In the genomic region with DNA sequence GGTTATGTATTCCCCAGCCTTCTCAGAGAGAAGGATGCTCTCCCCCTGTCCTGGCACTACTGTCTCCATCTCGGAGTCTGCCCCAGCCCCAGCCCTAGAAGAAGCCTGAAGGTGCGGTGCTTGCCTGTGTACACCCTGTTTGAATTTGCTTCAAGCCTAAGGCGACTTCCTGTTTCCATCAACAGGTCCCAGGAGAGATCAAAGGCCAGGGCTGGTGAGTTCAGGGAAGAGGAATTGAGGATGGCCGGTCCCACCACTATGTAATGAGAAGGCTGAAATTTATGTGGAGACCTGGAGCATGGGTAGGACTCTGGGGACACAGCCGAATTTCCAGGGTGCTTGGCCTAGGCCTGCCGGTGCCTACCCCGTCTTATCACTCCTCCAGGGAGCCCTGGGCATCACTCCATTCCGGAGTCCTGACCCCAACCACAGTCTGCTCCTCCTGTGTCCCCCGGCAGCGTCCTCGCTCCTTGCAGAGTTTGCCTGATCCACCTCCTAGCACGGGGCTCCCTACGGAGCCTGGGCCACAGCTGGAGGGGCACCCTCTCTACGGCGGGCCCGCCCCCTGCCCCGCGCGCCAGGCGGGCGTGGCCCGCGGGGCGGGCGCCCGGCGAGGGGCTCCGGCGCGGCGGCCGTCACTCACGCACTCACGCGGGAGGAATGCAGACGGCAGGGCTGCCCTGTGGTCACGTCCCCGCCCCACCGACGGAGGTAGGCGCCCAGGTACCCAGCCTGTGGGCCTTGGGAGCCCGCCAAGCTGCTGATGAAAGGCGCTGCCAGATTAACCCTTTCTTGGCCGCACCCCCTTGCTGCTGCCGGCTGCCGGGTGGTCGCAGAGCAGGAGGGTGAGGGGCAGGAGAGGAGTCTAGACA, we compare ENCODE assay signal across 15 cellular contexts. TPM values are rescaled to one million over a fixed set of nuclear protein-coding genes. Genes with fewer than 3 reads are reported as not detected.
DNase-seq lines count a peak whose midpoint lies in the region; ATAC-seq, FAIRE-seq and TF ChIP-seq lines count a peak whose summit lies in the region.
"Had no signal": no experiment of that assay in that cellular context is flagged by ENCODE, and none has a peak within 500 bp of the region (broad histone marks: within the 10 kb centered on the region; RNA-seq: fewer than 3 reads in every experiment).

No MANE protein-coding gene starts in this region.

- H3K79me2 ChIP-seq in keratinocyte (ENCODE audit: control insufficient read depth, insufficient read depth, low read length), result no peaks in the 10 kb centered on the region

- in situ Hi-C loops in G401 (cut with HindIII; ENCODE audit: low sequenced_read_pairs), result loop anchor here (5.0 kb wide), 1 partner anchor 96 kb away; a partner anchor contains a TSS

- H3K27me3 ChIP-seq in H7 (ENCODE audit: control insufficient read depth, insufficient read depth, low read length) (peaks cover 56% of the 10 kb centered on the region), keratinocyte (ENCODE audit: control insufficient read depth, extremely low read depth, insufficient read depth, low read length) (peaks cover 28% of the 10 kb centered on the region)

- H3K4me3 ChIP-seq in H7 (ENCODE audit: insufficient read depth, low read depth, low read length), result peak overlapping the region; percentile 42
- H3K4me3 ChIP-seq in keratinocyte (ENCODE audit: control insufficient read depth in 2 of 3, extremely low read depth in 1 of 3, insufficient read depth in 2 of 3, low read depth in 1 of 3, low read length in 3 of 3), result peak overlapping the region in 1 of 3 experiments; percentile 17
- H3K4me3 ChIP-seq: SJSA1 had no signal

- no peak overlapping the region for H2AFZ ChIP-seq in keratinocyte (ENCODE audit: control insufficient read depth, low read length)

- no peak for TF ChIP-seq CTCF in keratinocyte (optimal IDR thresholded peaks at IDR 0.05 in 1 of 3, IDR thresholded peaks at IDR 0.05 in 1 of 3, conservative IDR thresholded peaks at IDR 0.05 in 1 of 3; ENCODE audit: extremely low read depth in 1 of 3, insufficient read depth in 2 of 3, low read length in 3 of 3)

- no peak overlapping the region for H3K27ac ChIP-seq in keratinocyte (ENCODE audit: control insufficient read depth, insufficient read depth, low read length)
- H3K27ac ChIP-seq: epithelial cell of prostate, SJSA1 had no signal

- H4K20me1 ChIP-seq in keratinocyte (ENCODE audit: control insufficient read depth, extremely low read depth, insufficient read depth, low read length), result no peaks in the 10 kb centered on the region

- H3K9me3 ChIP-seq in keratinocyte (ENCODE audit: control insufficient read depth, low read depth, low read length), result no peaks in the 10 kb centered on the region
- H3K9me3 ChIP-seq: SJSA1 had no signal

- ATAC-seq in GM18520 (IDR thresholded peaks at IDR 0.05; ENCODE audit: unreplicated experiment), result no peak
- ATAC-seq: sciatic nerve had no signal

- peaks cover 9% of the 10 kb centered on the region for H3K4me1 ChIP-seq in keratinocyte (ENCODE audit: control insufficient read depth, extremely low read depth, insufficient read depth, low read length)

- H3K4me2 ChIP-seq in keratinocyte (ENCODE audit: control insufficient read depth, extremely low read depth, insufficient read depth, low read depth, low read length), result peak overlapping the region; percentile 58

- DNase-seq in AG08396 (ENCODE audit: low spot score) (peak; percentile 27), H7 (peak; percentile 83), SW480 (ENCODE audit: low spot score) (peak; percentile 79), keratinocyte (ENCODE audit: low read depth, low spot score) (no peak), G401 (ENCODE audit: low spot score) (no peak), 8988T (no peak)
- no peak for DNase-seq in stimulated activated CD4-positive, alpha-beta T cell treated with anti-CD3 and anti-CD28 coated beads, Interleukin-4, amount 100 ng/mL, for 4 hours
- DNase-seq: activated naive CD8-positive, alpha-beta T cell treated with anti-CD3 and anti-CD28 coated beads, Interleukin-2, amount 10 ng/mL, durations not matched to agents 7 days and 5 days; CD4-positive, alpha-beta T cell; NCI-H2029 had no signal

- no peaks in the 10 kb centered on the region for H3K9me1 ChIP-seq in keratinocyte (ENCODE audit: control insufficient read depth, extremely low read depth, insufficient read depth, low read length)

- no peaks in the 10 kb centered on the region for H3K36me3 ChIP-seq in H7 (replicated peaks; ENCODE audit: control insufficient read depth, insufficient read depth, low read length)
- H3K36me3 ChIP-seq in keratinocyte (ENCODE audit: control insufficient read depth in 2 of 2, extremely low read depth in 1 of 2, insufficient read depth in 2 of 2, low read length in 2 of 2), result no peaks in the 10 kb centered on the region
- H3K36me3 ChIP-seq: SJSA1 had no signal

- dilution Hi-C loops in keratinocyte (cut with MboI; ENCODE audit: extremely low pct_ligation_motif_present, low sequenced_read_pairs), result no loop called here

- FAIRE-seq in keratinocyte (lab: Jason Lieb, UNC), result no peak

- no peak overlapping the region for H3K9ac ChIP-seq in keratinocyte (ENCODE audit: control insufficient read depth, extremely low read depth, insufficient read depth, low read length)

RNA-seq across cellular contexts. Expression of a gene that starts 53.8 kb away (rescaled TPM):
- not detected in 2 replicates for total RNA-seq in H7 (2014; rRNA removed; shearing (Covaris generic))
- not detected in 3 replicates for polyA plus RNA-seq in keratinocyte
- polyA plus RNA-seq in keratinocyte (2011; ENCODE audit: low read depth), result not detected
- not detected in 2 replicates for polyA plus RNA-seq in keratinocyte (2011; cell fraction: cytosol; rRNA removed)
- polyA plus RNA-seq in keratinocyte (2011; cell fraction: nucleus; rRNA removed), result not detected in 2 replicates
- not detected in 2 replicates for polyA plus RNA-seq in keratinocyte (2012; ENCODE audit: low replicate concordance)
- not detected in 3 replicates for polyA minus RNA-seq in keratinocyte
- polyA minus RNA-seq in keratinocyte (2011; cell fraction: cytosol; rRNA and poly(A)+ RNA removed), result not detected
- polyA minus RNA-seq in keratinocyte (2011; cell fraction: nucleus; rRNA and poly(A)+ RNA removed), result not detected in 2 replicates
- total RNA-seq in G401 (2014; rRNA removed; shearing (Covaris generic)), result 0.92 TPM in 1 of 2 replicates, not detected in the other
- total RNA-seq: activated naive CD8-positive, alpha-beta T cell treated with anti-CD3 and anti-CD28 coated beads, Interleukin-2, amount 10 ng/mL, durations not matched to agents 7 days and 5 days; CD4-positive, alpha-beta T cell; lower leg skin; sciatic nerve; SJSA1 had no signal

Comparison
In these comparisons a context has a peak if more than half of its experiments do, and no peak if none do; other contexts are left out.
1. DNase-seq: peak in AG08396 (single experiment), H7 (single experiment) and SW480 (single experiment); none in keratinocyte (single experiment), G401 (single experiment), 8988T (single experiment) and stimulated activated CD4-positive, alpha-beta T cell treated with anti-CD3 and anti-CD28 coated beads, Interleukin-4, amount 100 ng/mL, for 4 hours (0 of 2).